In the genomic region with DNA sequence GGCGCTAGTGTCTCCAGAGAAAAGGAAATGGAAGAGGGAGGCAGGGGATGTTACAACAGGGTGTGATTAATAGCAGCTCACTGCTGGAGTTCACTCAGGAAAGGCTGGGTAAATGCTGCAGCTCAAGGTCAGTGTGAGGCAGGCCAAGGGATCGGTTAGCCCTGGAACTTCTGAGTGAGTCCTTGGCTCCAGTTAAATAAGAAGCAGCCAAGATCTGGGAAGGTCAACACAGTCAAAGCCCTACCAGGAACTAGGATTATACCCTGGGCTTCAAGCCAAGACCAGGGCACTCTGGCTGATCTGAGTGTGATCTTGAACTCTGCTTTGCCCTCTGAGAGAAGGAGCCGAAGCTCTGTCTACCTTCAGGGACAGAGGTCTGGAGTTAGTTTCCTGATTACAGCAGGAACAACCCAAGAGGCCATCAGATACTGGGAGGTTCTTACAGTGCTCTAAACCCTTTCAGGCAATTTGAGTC, we compare ENCODE assay signal across 8 cellular contexts. TPM values are rescaled to one million over a fixed set of nuclear protein-coding genes. Genes with fewer than 3 reads are reported as not detected.
A peak's percentile ranks its signal among the peaks of the same experiment; 100 is the strongest.
DNase-seq lines count a peak whose midpoint lies in the region; ATAC-seq, FAIRE-seq and TF ChIP-seq lines count a peak whose summit lies in the region.

No MANE protein-coding gene starts in this region.

- H3K79me2 ChIP-seq in keratinocyte (ENCODE audit: control insufficient read depth, insufficient read depth, low read length): no peaks in the 10 kb centered on the region

- intact Hi-C loops in activated naive CD4-positive, alpha-beta T cell treated with anti-CD3 and anti-CD28 coated beads for 36 hours (cut with micrococcal nuclease): loop anchor here (10.0 kb wide), 1 partner anchor 787 kb away; the partner anchor contains the start of gene TRMT11

- in situ Hi-C loops in astrocyte of the cerebellum (cut with HindIII; ENCODE audit: low sequenced_read_pairs): no loop called here

- no peak overlapping the region for H3K4me2 ChIP-seq in keratinocyte (ENCODE audit: control insufficient read depth, extremely low read depth, insufficient read depth, low read depth, low read length)

- no peak overlapping the region for H3K4me3 Mint-ChIP-seq in activated naive CD4-positive, alpha-beta T cell treated with anti-CD3 and anti-CD28 coated beads for 36 hours
- H3K4me3 Mint-ChIP-seq in activated T-helper 17 cell treated with anti-CD3 and anti-CD28 coated beads, Interleukin-2, amount 50 U/mL, for 72 hours: no peak overlapping the region

- H4K20me1 ChIP-seq in keratinocyte (ENCODE audit: control insufficient read depth, extremely low read depth, insufficient read depth, low read length): no peaks in the 10 kb centered on the region

- no peaks in the 10 kb centered on the region for H3K9me3 ChIP-seq in keratinocyte (ENCODE audit: control insufficient read depth, low read depth, low read length)
- H3K9me3 ChIP-seq in subcutaneous abdominal adipose tissue (ENCODE audit: control insufficient read depth in 5 of 5, low read length in 5 of 5): no peaks in the 10 kb centered on the region

- H3K9ac ChIP-seq in keratinocyte (ENCODE audit: control insufficient read depth, extremely low read depth, insufficient read depth, low read length): no peak overlapping the region
- peak overlapping the region in 2 of 5 donors; percentile 37 to 40 for H3K9ac ChIP-seq in subcutaneous abdominal adipose tissue (ENCODE audit: low read length in 5 of 5)

- FAIRE-seq in keratinocyte (lab: Jason Lieb, UNC): peak; percentile 74

- peak; percentile 85 for DNase-seq in HT1080 (ENCODE audit: low read depth)
- DNase-seq in astrocyte of the cerebellum (ENCODE audit: low read depth): peak; percentile 19
- no peak for DNase-seq in keratinocyte (ENCODE audit: low read depth, low spot score)
- DNase-seq in stimulated activated CD4-positive, alpha-beta T cell treated with anti-CD3 and anti-CD28 coated beads, Interleukin-1b, Interleukin-23, amount 100 ng/mL, for 48 hours: no peak
- DNase-seq in activated naive CD4-positive, alpha-beta T cell treated with anti-CD3 and anti-CD28 coated beads for 36 hours: no peak

- no peaks in the 10 kb centered on the region for H3K9me3 Mint-ChIP-seq in activated naive CD4-positive, alpha-beta T cell treated with anti-CD3 and anti-CD28 coated beads for 36 hours
- H3K9me3 Mint-ChIP-seq in activated T-helper 17 cell treated with anti-CD3 and anti-CD28 coated beads, Interleukin-2, amount 50 U/mL, for 72 hours: no peaks in the 10 kb centered on the region

- no peak overlapping the region for H2AFZ ChIP-seq in keratinocyte (ENCODE audit: control insufficient read depth, low read length)

- ATAC-seq in GM18909 (IDR thresholded peaks at IDR 0.05; ENCODE audit: poor library complexity, unreplicated experiment): no peak
- ATAC-seq in activated T-helper 17 cell treated with anti-CD3 and anti-CD28 coated beads, Interleukin-2, amount 50 U/mL, for 72 hours (replicated peaks): no peak

- H3K36me3 Mint-ChIP-seq in activated naive CD4-positive, alpha-beta T cell treated with anti-CD3 and anti-CD28 coated beads for 36 hours (ENCODE audit: low read depth): no peaks in the 10 kb centered on the region
- H3K36me3 Mint-ChIP-seq in activated T-helper 17 cell treated with anti-CD3 and anti-CD28 coated beads, Interleukin-2, amount 50 U/mL, for 72 hours (ENCODE audit: low read depth): no peaks in the 10 kb centered on the region

- no peak overlapping the region for H3K4me3 ChIP-seq in astrocyte of the cerebellum (ENCODE audit: low read depth, low read length)
- H3K4me3 ChIP-seq in keratinocyte (ENCODE audit: control insufficient read depth in 2 of 3, extremely low read depth in 1 of 3, insufficient read depth in 2 of 3, low read depth in 1 of 3, low read length in 3 of 3): no peak overlapping the region
- H3K4me3 ChIP-seq in subcutaneous abdominal adipose tissue (ENCODE audit: low read depth in 1 of 5, low read length in 5 of 5): no peak overlapping the region

- no peak overlapping the region for H3K27ac Mint-ChIP-seq in activated naive CD4-positive, alpha-beta T cell treated with anti-CD3 and anti-CD28 coated beads for 36 hours
- H3K27ac Mint-ChIP-seq in activated T-helper 17 cell treated with anti-CD3 and anti-CD28 coated beads, Interleukin-2, amount 50 U/mL, for 72 hours: no peak overlapping the region

- H3K9me1 ChIP-seq in keratinocyte (ENCODE audit: control insufficient read depth, extremely low read depth, insufficient read depth, low read length): no peaks in the 10 kb centered on the region

- CTCF ChIA-PET in activated naive CD4-positive, alpha-beta T cell treated with anti-CD3 and anti-CD28 coated beads for 36 hours (lab: Charles Lee): no interaction called here

- H3K4me1 ChIP-seq in keratinocyte (ENCODE audit: control insufficient read depth, extremely low read depth, insufficient read depth, low read length) (peaks cover 34% of the 10 kb centered on the region), subcutaneous abdominal adipose tissue (ENCODE audit: control insufficient read depth in 5 of 5, insufficient read depth in 5 of 5, low read length in 5 of 5) (peaks cover 4 to 40% (median 28%) of the 10 kb centered on the region in 5 donors)

- H3K36me3 ChIP-seq in keratinocyte (ENCODE audit: control insufficient read depth in 2 of 2, extremely low read depth in 1 of 2, insufficient read depth in 2 of 2, low read length in 2 of 2) (no peaks in the 10 kb centered on the region), subcutaneous abdominal adipose tissue (ENCODE audit: control insufficient read depth in 5 of 5, insufficient read depth in 5 of 5, low read length in 5 of 5) (no peaks in the 10 kb centered on the region)

- dilution Hi-C loops in keratinocyte (cut with MboI; ENCODE audit: extremely low pct_ligation_motif_present, low sequenced_read_pairs): no loop called here

- peaks cover 2% of the 10 kb centered on the region for H3K27me3 Mint-ChIP-seq in activated naive CD4-positive, alpha-beta T cell treated with anti-CD3 and anti-CD28 coated beads for 36 hours (ENCODE audit: low read depth)
- H3K27me3 Mint-ChIP-seq in activated T-helper 17 cell treated with anti-CD3 and anti-CD28 coated beads, Interleukin-2, amount 50 U/mL, for 72 hours: no peaks in the 10 kb centered on the region

- no peak for TF ChIP-seq CTCF in astrocyte of the cerebellum (IDR thresholded peaks at IDR 0.05; ENCODE audit: low read depth, low read length, missing control alignments)
- TF ChIP-seq CTCF in keratinocyte (optimal IDR thresholded peaks at IDR 0.05 in 1 of 3, IDR thresholded peaks at IDR 0.05 in 1 of 3, conservative IDR thresholded peaks at IDR 0.05 in 1 of 3; ENCODE audit: extremely low read depth in 1 of 3, insufficient read depth in 2 of 3, low read length in 3 of 3): no peak

- no peaks in the 10 kb centered on the region for H3K4me1 Mint-ChIP-seq in activated naive CD4-positive, alpha-beta T cell treated with anti-CD3 and anti-CD28 coated beads for 36 hours (ENCODE audit: low read depth)
- no peaks in the 10 kb centered on the region for H3K4me1 Mint-ChIP-seq in activated T-helper 17 cell treated with anti-CD3 and anti-CD28 coated beads, Interleukin-2, amount 50 U/mL, for 72 hours

- H3K27me3 ChIP-seq in keratinocyte (ENCODE audit: control insufficient read depth, extremely low read depth, insufficient read depth, low read length): no peaks in the 10 kb centered on the region
- no peaks in the 10 kb centered on the region for H3K27me3 ChIP-seq in subcutaneous abdominal adipose tissue (ENCODE audit: control insufficient read depth in 5 of 5, insufficient read depth in 4 of 5, low read length in 5 of 5)

- H3K27ac ChIP-seq in keratinocyte (ENCODE audit: control insufficient read depth, insufficient read depth, low read length) (no peak overlapping the region), subcutaneous abdominal adipose tissue (ENCODE audit: low read depth, low read length) (peak overlapping the region; percentile 24)

RNA-seq across cellular contexts. Expression of gene TPD52L1, which starts 44.3 kb away (rescaled TPM):
- total RNA-seq in HT1080 (2014; rRNA removed; shearing (Covaris generic)): 13.6 and 18.1 TPM in 2 replicates
- 19.1 and 19.6 TPM in 2 replicates for polyA plus RNA-seq in HT1080 (2015; cell fraction: cytosol; rRNA removed)
- 5.7 and 7.8 TPM in 2 replicates for polyA plus RNA-seq in HT1080 (2015; cell fraction: nucleus; rRNA removed)
- 99.6 to 135 TPM (median 129 TPM) in 3 replicates for polyA plus RNA-seq in keratinocyte
- polyA plus RNA-seq in keratinocyte (2011; ENCODE audit: low read depth): 264 TPM
- 153 and 181 TPM in 2 replicates for polyA plus RNA-seq in keratinocyte (2011; cell fraction: cytosol; rRNA removed)
- polyA plus RNA-seq in keratinocyte (2011; cell fraction: nucleus; rRNA removed): 73.6 and 80.3 TPM in 2 replicates
- 66.5 and 140 TPM in 2 replicates for polyA plus RNA-seq in keratinocyte (2012; ENCODE audit: low replicate concordance)
- 36.9 to 56.3 TPM (median 40.5 TPM) in 3 replicates for polyA minus RNA-seq in keratinocyte
- 66.2 TPM for polyA minus RNA-seq in keratinocyte (2011; cell fraction: cytosol; rRNA and poly(A)+ RNA removed)
- 20.3 and 30.7 TPM in 2 replicates for polyA minus RNA-seq in keratinocyte (2011; cell fraction: nucleus; rRNA and poly(A)+ RNA removed)
- 1 to 10 TPM; 5.6 to 5.7 TPM for total RNA-seq in activated naive CD4-positive, alpha-beta T cell treated with anti-CD3 and anti-CD28 coated beads for 36 hours
- total RNA-seq in activated T-helper 17 cell treated with anti-CD3 and anti-CD28 coated beads, Interleukin-2, amount 50 U/mL, for 72 hours: 1 to 10 TPM in 1 of 2 donors, under 1 TPM in 1; 0.58 to 1.1 TPM

Comparison
In these comparisons a context has a peak if more than half of its experiments do, and no peak if none do; other contexts are left out.
1. DNase-seq: peak in HT1080 (single experiment) and astrocyte of the cerebellum (single experiment); none in keratinocyte (single experiment), stimulated activated CD4-positive, alpha-beta T cell treated with anti-CD3 and anti-CD28 coated beads, Interleukin-1b, Interleukin-23, amount 100 ng/mL, for 48 hours (single experiment) and activated naive CD4-positive, alpha-beta T cell treated with anti-CD3 and anti-CD28 coated beads for 36 hours (single experiment).